ENCODE assay signal across 29 cellular contexts in the genomic region with DNA sequence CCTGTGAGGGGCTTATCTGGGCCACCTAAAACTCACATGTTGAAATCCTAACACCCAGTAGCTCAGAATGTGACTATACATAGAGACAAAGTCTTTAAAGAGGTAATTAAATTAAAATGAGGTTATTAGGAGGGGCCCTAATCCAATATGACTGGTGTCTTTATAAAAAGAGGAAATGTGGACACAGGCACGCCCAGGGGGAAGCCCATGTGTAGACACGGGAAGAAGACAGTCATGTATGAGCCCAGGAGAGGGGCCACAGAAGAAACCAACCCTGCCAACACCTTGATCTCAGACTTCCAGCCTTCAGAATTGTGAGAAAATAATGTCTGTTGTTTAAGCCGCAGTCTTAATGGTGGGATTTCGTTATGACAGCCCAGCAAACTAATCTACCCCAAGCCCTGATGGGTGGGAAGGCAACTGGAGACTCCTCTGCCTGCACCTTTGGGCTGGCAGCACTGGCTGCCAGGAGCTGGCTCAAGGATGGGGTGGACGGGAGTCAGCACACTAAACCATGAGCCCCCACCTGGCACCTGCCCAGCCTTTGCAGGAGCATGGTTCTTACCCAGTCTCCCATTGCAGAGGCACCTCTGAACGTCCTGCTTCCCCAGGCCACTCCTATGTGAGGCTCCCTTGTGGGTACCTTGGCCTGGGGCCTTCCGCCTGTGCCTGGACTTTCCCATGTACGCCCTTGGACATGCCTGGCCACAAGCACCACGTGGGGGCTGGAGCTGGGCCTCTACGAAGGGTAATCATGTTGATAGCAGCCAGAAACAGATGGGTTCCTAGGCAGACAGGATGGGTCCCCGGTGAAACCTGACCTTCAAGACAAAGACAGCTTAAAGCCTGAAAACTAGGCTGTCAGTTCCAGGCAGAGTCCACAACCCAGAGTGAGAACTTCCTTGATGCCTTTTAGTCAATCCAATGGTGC. TPM values are rescaled to one million over a fixed set of nuclear protein-coding genes. Genes with fewer than 3 reads are reported as not detected.
DNase-seq lines count a peak whose midpoint lies in the region; ATAC-seq and FAIRE-seq lines count a peak whose summit lies in the region.
"Had no signal": no experiment of that assay in that cellular context is flagged by ENCODE, and none has a peak within 500 bp of the region (broad histone marks: within the 10 kb centered on the region; RNA-seq: fewer than 3 reads in every experiment).

No MANE protein-coding gene starts in this region.

- no peaks in the 10 kb centered on the region for H3K4me1 ChIP-seq in right cardiac atrium (ENCODE audit: control insufficient read depth, insufficient read depth, low read length)
- H3K4me1 ChIP-seq: A549, adrenal gland, right atrium auricular region, spleen had no signal

- H3K27me3 ChIP-seq in right cardiac atrium (ENCODE audit: control insufficient read depth, insufficient read depth), result no peaks in the 10 kb centered on the region
- H3K27me3 ChIP-seq: right atrium auricular region, spleen had no signal

- no peak for FAIRE-seq in frontal cortex (lab: Jason Lieb, UNC)
- FAIRE-seq: A549, urothelium cell line had no signal

- H3K9me3 Mint-ChIP-seq in activated CD8-positive, alpha-beta memory T cell treated with anti-CD3 and anti-CD28 coated beads, Interleukin-2, amount 10 ng/mL, durations not matched to agents 7 days and 5 days (ENCODE audit: low read depth), result no peaks in the 10 kb centered on the region
- H3K9me3 Mint-ChIP-seq in activated CD4-positive, alpha-beta memory T cell treated with anti-CD3 and anti-CD28 coated beads, Interleukin-2, amount 10 ng/mL, durations not matched to agents 7 days and 5 days, result no peaks in the 10 kb centered on the region
- H3K9me3 Mint-ChIP-seq: activated naive CD4-positive, alpha-beta T cell treated with anti-CD3 and anti-CD28 coated beads, Interleukin-2, amount 10 ng/mL, durations not matched to agents 7 days and 5 days; CD4-positive, CD25-positive, alpha-beta regulatory T cell; stimulated activated naive CD8-positive, alpha-beta T cell treated with anti-CD3 and anti-CD28 coated beads, Interleukin-15, amount 100 ng/mL, for 72 hours had no signal

- H3K27ac ChIP-seq in right cardiac atrium (ENCODE audit: low read length), result no peak overlapping the region
- H3K27ac ChIP-seq: A549, adrenal gland, right atrium auricular region, spleen had no signal

- no peaks in the 10 kb centered on the region for H3K36me3 Mint-ChIP-seq in activated CD8-positive, alpha-beta memory T cell treated with anti-CD3 and anti-CD28 coated beads, Interleukin-2, amount 10 ng/mL, durations not matched to agents 7 days and 5 days
- no peaks in the 10 kb centered on the region for H3K36me3 Mint-ChIP-seq in activated CD4-positive, alpha-beta memory T cell treated with anti-CD3 and anti-CD28 coated beads, Interleukin-2, amount 10 ng/mL, durations not matched to agents 7 days and 5 days (ENCODE audit: low read depth)
- H3K36me3 Mint-ChIP-seq: activated naive CD4-positive, alpha-beta T cell treated with anti-CD3 and anti-CD28 coated beads, Interleukin-2, amount 10 ng/mL, durations not matched to agents 7 days and 5 days; brain; CD4-positive, CD25-positive, alpha-beta regulatory T cell had no signal

- peak; percentile 63 for DNase-seq in cardiac septum (ENCODE audit: low spot score)
- DNase-seq in right cardiac atrium, result no peak
- DNase-seq in activated CD8-positive, alpha-beta memory T cell treated with anti-CD3 and anti-CD28 coated beads, Interleukin-2, amount 10 ng/mL, durations not matched to agents 7 days and 5 days, result peak; percentile 29
- DNase-seq in islet precursor cell, result peak; percentile 46
- DNase-seq in COLO668 (lab: John Stamatoyannopoulos, UW; ENCODE audit: unreplicated experiment), result no peak
- DNase-seq in activated CD4-positive, alpha-beta memory T cell treated with anti-CD3 and anti-CD28 coated beads, Interleukin-2, amount 10 ng/mL, durations not matched to agents 7 days and 5 days, result no peak
- DNase-seq in MV-4-11 (lab: John Stamatoyannopoulos, UW), result no peak
- no peak for DNase-seq in frontal cortex (ENCODE audit: low spot score in 2 of 2)
- DNase-seq: activated CD4-positive, alpha-beta T cell treated with anti-CD3 and anti-CD28 coated beads, Interleukin-2, amount 50 U/mL, for 1 hour; activated CD4-positive, CD25-positive, alpha-beta regulatory T cell; activated naive CD4-positive, alpha-beta T cell treated with anti-CD3 and anti-CD28 coated beads, Interleukin-2, amount 10 ng/mL, durations not matched to agents 7 days and 5 days; adrenal gland; CD4-positive, CD25-positive, alpha-beta regulatory T cell; DND-41; effector memory CD4-positive, alpha-beta T cell; NCI-H1092 treated with DMSO at 0.1 percent for 48 hours; NCI-H187 treated with DMSO at 0.1 percent for 48 hours; NCI-H510A treated with DMSO at 0.1 percent for 48 hours; spleen; stimulated activated CD4-positive, alpha-beta T cell treated with anti-CD3 and anti-CD28 coated beads, Interleukin-2, amount 100 ng/mL, for 24 hours; stimulated activated naive CD8-positive, alpha-beta T cell treated with anti-CD3 and anti-CD28 coated beads, Interleukin-15, amount 100 ng/mL, for 72 hours; SW 1271 had no signal

- no peaks in the 10 kb centered on the region for H3K4me1 Mint-ChIP-seq in activated CD8-positive, alpha-beta memory T cell treated with anti-CD3 and anti-CD28 coated beads, Interleukin-2, amount 10 ng/mL, durations not matched to agents 7 days and 5 days
- H3K4me1 Mint-ChIP-seq in activated CD4-positive, alpha-beta memory T cell treated with anti-CD3 and anti-CD28 coated beads, Interleukin-2, amount 10 ng/mL, durations not matched to agents 7 days and 5 days, result no peaks in the 10 kb centered on the region
- H3K4me1 Mint-ChIP-seq: activated naive CD4-positive, alpha-beta T cell treated with anti-CD3 and anti-CD28 coated beads, Interleukin-2, amount 10 ng/mL, durations not matched to agents 7 days and 5 days; CD4-positive, CD25-positive, alpha-beta regulatory T cell; stimulated activated naive CD8-positive, alpha-beta T cell treated with anti-CD3 and anti-CD28 coated beads, Interleukin-15, amount 100 ng/mL, for 72 hours had no signal

- CTCF ChIA-PET in activated CD8-positive, alpha-beta memory T cell treated with anti-CD3 and anti-CD28 coated beads, Interleukin-2, amount 10 ng/mL, durations not matched to agents 7 days and 5 days (lab: Charles Lee), result interaction anchor here (2.0 to 3.7 kb wide), 2 partner anchors 9 to 124 kb away, joined by 9 to 22 read pairs; no protein-coding TSS in a partner anchor
- CTCF ChIA-PET in activated CD4-positive, alpha-beta memory T cell treated with anti-CD3 and anti-CD28 coated beads, Interleukin-2, amount 10 ng/mL, durations not matched to agents 7 days and 5 days (lab: Charles Lee), result interaction anchor here (2.8 kb wide), 1 partner anchor 9 kb away, joined by 20 read pairs; no protein-coding TSS in a partner anchor

- H3K9me3 ChIP-seq in right cardiac atrium (ENCODE audit: control insufficient read depth, low read length), result no peaks in the 10 kb centered on the region
- H3K9me3 ChIP-seq: A549, adrenal gland, right atrium auricular region, spleen had no signal

- no peak for ATAC-seq in right cardiac atrium
- ATAC-seq in activated CD8-positive, alpha-beta memory T cell treated with anti-CD3 and anti-CD28 coated beads, Interleukin-2, amount 10 ng/mL, durations not matched to agents 7 days and 5 days, result no peak
- ATAC-seq: A549; GM23338; stimulated activated naive CD8-positive, alpha-beta T cell treated with anti-CD3 and anti-CD28 coated beads, Interleukin-15, amount 100 ng/mL, for 72 hours had no signal

- 83% methylated on average over 11 of the region's 11 CpGs for WGBS in right cardiac atrium

- POLR2A ChIA-PET in activated CD4-positive, alpha-beta memory T cell treated with anti-CD3 and anti-CD28 coated beads, Interleukin-2, amount 10 ng/mL, durations not matched to agents 7 days and 5 days (lab: Charles Lee), result no interaction called here

- H3K27ac Mint-ChIP-seq in activated CD8-positive, alpha-beta memory T cell treated with anti-CD3 and anti-CD28 coated beads, Interleukin-2, amount 10 ng/mL, durations not matched to agents 7 days and 5 days, result no peak overlapping the region
- H3K27ac Mint-ChIP-seq in activated CD4-positive, alpha-beta memory T cell treated with anti-CD3 and anti-CD28 coated beads, Interleukin-2, amount 10 ng/mL, durations not matched to agents 7 days and 5 days, result no peak overlapping the region
- H3K27ac Mint-ChIP-seq: activated naive CD4-positive, alpha-beta T cell treated with anti-CD3 and anti-CD28 coated beads, Interleukin-2, amount 10 ng/mL, durations not matched to agents 7 days and 5 days; GM23338 had no signal

- H3K27me3 Mint-ChIP-seq in activated CD8-positive, alpha-beta memory T cell treated with anti-CD3 and anti-CD28 coated beads, Interleukin-2, amount 10 ng/mL, durations not matched to agents 7 days and 5 days, result no peaks in the 10 kb centered on the region
- peaks cover 6% of the 10 kb centered on the region for H3K27me3 Mint-ChIP-seq in activated CD4-positive, alpha-beta memory T cell treated with anti-CD3 and anti-CD28 coated beads, Interleukin-2, amount 10 ng/mL, durations not matched to agents 7 days and 5 days
- H3K27me3 Mint-ChIP-seq: CD4-positive, CD25-positive, alpha-beta regulatory T cell had no signal

- intact Hi-C loops in cardiac septum (cut with DNase I), result no loop called here
- intact Hi-C loops in right cardiac atrium (cut with DNase I), result no loop called here

- no peak overlapping the region for H3K4me3 Mint-ChIP-seq in activated CD8-positive, alpha-beta memory T cell treated with anti-CD3 and anti-CD28 coated beads, Interleukin-2, amount 10 ng/mL, durations not matched to agents 7 days and 5 days
- no peak overlapping the region for H3K4me3 Mint-ChIP-seq in activated CD4-positive, alpha-beta memory T cell treated with anti-CD3 and anti-CD28 coated beads, Interleukin-2, amount 10 ng/mL, durations not matched to agents 7 days and 5 days
- H3K4me3 Mint-ChIP-seq: activated naive CD4-positive, alpha-beta T cell treated with anti-CD3 and anti-CD28 coated beads, Interleukin-2, amount 10 ng/mL, durations not matched to agents 7 days and 5 days; brain; CD4-positive, CD25-positive, alpha-beta regulatory T cell; GM23338; stimulated activated naive CD8-positive, alpha-beta T cell treated with anti-CD3 and anti-CD28 coated beads, Interleukin-15, amount 100 ng/mL, for 72 hours had no signal

- H3K4me3 ChIP-seq in right cardiac atrium (ENCODE audit: low read length), result no peak overlapping the region
- H3K4me3 ChIP-seq: A549, adrenal gland, GM23338, right atrium auricular region, spleen had no signal

RNA-seq across cellular contexts. Expression of gene DMRTB1, which starts 57.1 kb away (rescaled TPM):
- total RNA-seq in cardiac septum (not detected), right cardiac atrium (not detected), frontal cortex (not detected)
- not detected for polyA plus RNA-seq in right cardiac atrium
- not detected for total RNA-seq in activated CD8-positive, alpha-beta memory T cell treated with anti-CD3 and anti-CD28 coated beads, Interleukin-2, amount 10 ng/mL, durations not matched to agents 7 days and 5 days
- not detected for total RNA-seq in activated CD4-positive, alpha-beta memory T cell treated with anti-CD3 and anti-CD28 coated beads, Interleukin-2, amount 10 ng/mL, durations not matched to agents 7 days and 5 days
- total RNA-seq: adrenal gland; CD4-positive, CD25-positive, alpha-beta regulatory T cell; epithelial cell of proximal tubule; HT-29; right atrium auricular region; spleen had no signal
- polyA plus RNA-seq: A549; adrenal gland; CD4-positive, CD25-positive, alpha-beta regulatory T cell; spleen had no signal

Comparison
In these comparisons a context has a peak if more than half of its experiments do, and no peak if none do; other contexts are left out.
1. DNase-seq: peak in cardiac septum (single experiment), activated CD8-positive, alpha-beta memory T cell treated with anti-CD3 and anti-CD28 coated beads, Interleukin-2, amount 10 ng/mL, durations not matched to agents 7 days and 5 days (single experiment) and islet precursor cell (single experiment); none in right cardiac atrium (0 of 3), COLO668 (single experiment), activated CD4-positive, alpha-beta memory T cell treated with anti-CD3 and anti-CD28 coated beads, Interleukin-2, amount 10 ng/mL, durations not matched to agents 7 days and 5 days (single experiment), MV-4-11 (single experiment) and frontal cortex (0 of 2).